In the genomic region with DNA sequence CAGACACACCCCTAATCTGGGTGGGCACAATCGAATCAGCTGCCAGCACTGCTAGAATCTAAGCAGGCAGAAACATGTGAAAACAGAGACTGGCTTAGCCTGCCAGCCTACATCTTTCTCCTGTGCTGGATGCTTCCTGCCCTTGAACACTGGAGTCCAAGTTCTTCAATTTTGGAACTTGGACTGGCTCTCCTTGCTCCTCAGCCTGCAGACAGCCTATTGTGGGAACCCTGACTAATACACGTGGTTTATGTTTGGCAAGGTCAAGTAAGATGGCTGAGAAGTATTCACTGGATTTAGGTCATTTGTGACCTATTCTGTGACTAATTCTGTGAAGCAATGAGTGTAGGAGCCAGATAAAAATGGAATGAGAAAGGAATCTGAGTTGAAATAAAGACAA, we compare ENCODE assay signal across 12 cellular contexts. TPM values are rescaled to one million over a fixed set of nuclear protein-coding genes. Genes with fewer than 3 reads are reported as not detected.
DNase-seq lines count a peak whose midpoint lies in the region; ATAC-seq and TF ChIP-seq lines count a peak whose summit lies in the region.
"Had no signal": no experiment of that assay in that cellular context is flagged by ENCODE, and none has a peak within 500 bp of the region (broad histone marks: within the 10 kb centered on the region; RNA-seq: fewer than 3 reads in every experiment).

No MANE protein-coding gene starts in this region.

- DNase-seq in HFFc6 (peak; percentile 92), astrocyte of the cerebellum (ENCODE audit: low read depth) (peak; percentile 85), heart right ventricle (no peak), NCI-H1092 treated with DMSO at 0.1 percent for 48 hours (lab: John Stamatoyannopoulos, UW) (no peak), SK-N-DZ (ENCODE audit: low spot score) (no peak), SW480 (ENCODE audit: low spot score) (no peak)
- DNase-seq: H7; NCI-H1105; NK-92 treated with Interleukin-12 subunit alpha and Interleukin-12 subunit beta, amount 100 ng/mL, for 24 hours had no signal

- H3K27me3 ChIP-seq in heart right ventricle (no peaks in the 10 kb centered on the region), subcutaneous abdominal adipose tissue (ENCODE audit: control insufficient read depth in 5 of 5, insufficient read depth in 4 of 5, low read length in 5 of 5) (no peaks in the 10 kb centered on the region)
- H3K27me3 ChIP-seq: neutrophil had no signal

- H3K36me3 Mint-ChIP-seq in HFFc6 (ENCODE audit: low read depth) = peaks cover 47% of the 10 kb centered on the region

- in situ Hi-C loops in astrocyte of the cerebellum (cut with HindIII; ENCODE audit: low sequenced_read_pairs) = no loop called here

- peaks cover 0 to 5% (median 0%) of the 10 kb centered on the region in 9 donors for H3K4me1 ChIP-seq in heart right ventricle
- H3K4me1 ChIP-seq in subcutaneous abdominal adipose tissue (ENCODE audit: control insufficient read depth in 5 of 5, insufficient read depth in 5 of 5, low read length in 5 of 5) = peaks cover 0 to 2% (median 0%) of the 10 kb centered on the region in 5 donors

- peak overlapping the region; percentile 93 for H3K27ac Mint-ChIP-seq in HFFc6

- no peaks in the 10 kb centered on the region for H3K27me3 Mint-ChIP-seq in HFFc6 (ENCODE audit: insufficient read depth)

- intact Hi-C loops in heart right ventricle (cut with DNase I) = no loop called here

- H3K36me3 ChIP-seq in heart right ventricle (peaks cover 0 to 40% (median 10%) of the 10 kb centered on the region in 9 donors), subcutaneous abdominal adipose tissue (ENCODE audit: control insufficient read depth in 5 of 5, insufficient read depth in 5 of 5, low read length in 5 of 5) (peaks cover 3 to 15% (median 14%) of the 10 kb centered on the region in 5 donors)
- H3K36me3 ChIP-seq: neutrophil had no signal

- no peak overlapping the region for H3K4me3 ChIP-seq in astrocyte of the cerebellum (ENCODE audit: low read depth, low read length)
- no peak overlapping the region for H3K4me3 ChIP-seq in heart right ventricle
- H3K4me3 ChIP-seq in subcutaneous abdominal adipose tissue (ENCODE audit: low read depth in 1 of 5, low read length in 5 of 5) = no peak overlapping the region

- TF ChIP-seq CTCF in HFFc6 (IDR thresholded peaks at IDR 0.05) = no peak
- no peak for TF ChIP-seq CTCF in astrocyte of the cerebellum (IDR thresholded peaks at IDR 0.05; ENCODE audit: low read depth, low read length, missing control alignments)
- no peak for TF ChIP-seq CTCF in heart right ventricle (IDR thresholded peaks at IDR 0.05)

- H3K9ac ChIP-seq in subcutaneous abdominal adipose tissue (ENCODE audit: low read length in 5 of 5) = no peak overlapping the region

- H3K4me3 Mint-ChIP-seq in HFFc6 = peak overlapping the region; percentile 75

- H3K27ac ChIP-seq in heart right ventricle = peak overlapping the region in 6 of 10 donors; percentile 11 to 68 (median 36)
- H3K27ac ChIP-seq in subcutaneous abdominal adipose tissue (ENCODE audit: low read depth, low read length) = peak overlapping the region; percentile 46
- H3K27ac ChIP-seq: neutrophil had no signal

- peaks cover 45% of the 10 kb centered on the region for H3K4me1 Mint-ChIP-seq in HFFc6 (ENCODE audit: low read depth)

- 38 to 55% methylated on average over 2 of the region's 2 CpGs for WGBS in heart right ventricle, 2 donors

- peak in 7 of 8 donors; percentile 56 to 96 (median 88) for ATAC-seq in heart right ventricle
- no peak for ATAC-seq in GM19467 (IDR thresholded peaks at IDR 0.05; ENCODE audit: unreplicated experiment)

- H3K9me3 ChIP-seq in heart right ventricle = peaks cover 0 to 4% (median 0%) of the 10 kb centered on the region in 11 donors
- peaks cover 0 to 4% (median 0%) of the 10 kb centered on the region in 5 donors for H3K9me3 ChIP-seq in subcutaneous abdominal adipose tissue (ENCODE audit: control insufficient read depth in 5 of 5, low read length in 5 of 5)
- H3K9me3 ChIP-seq: neutrophil had no signal

- peaks cover 9% of the 10 kb centered on the region for H3K9me3 Mint-ChIP-seq in HFFc6

RNA-seq across cellular contexts. Expression of a gene that starts 11.0 kb away (rescaled TPM):
- 1 to 10 TPM; 1.7 to 2.7 (median 2.1) TPM for total RNA-seq in HFFc6 (2021; fragmentation: NEBNext Ultra II Directional; extraction: Animal tissue kit (Norgen Biotek cat#: 25700))
- total RNA-seq in heart right ventricle = 1 to 10 TPM; 1.5 to 2.6 (median 2.2) TPM
- polyA plus RNA-seq in heart right ventricle = 1 to 10 TPM in 1 of 2 donors, under 1 TPM in 1; 0.86 to 1.0 TPM
- 0.79 and 3.0 TPM in 2 replicates for polyA plus RNA-seq in SK-N-DZ (2014; cell fraction: cytosol; rRNA removed)
- polyA plus RNA-seq in SK-N-DZ (2014; cell fraction: nucleus; rRNA removed) = 4.4 and 4.7 TPM in 2 replicates

RNA-seq across cellular contexts. Expression of a gene that starts 30.1 kb away (rescaled TPM):
- total RNA-seq in HFFc6 (2021; fragmentation: NEBNext Ultra II Directional; extraction: Animal tissue kit (Norgen Biotek cat#: 25700)) = 10 to 100 TPM; 20.6 to 25.7 (median 21.4) TPM
- total RNA-seq in heart right ventricle = 10 to 100 TPM in 5 of 10 donors, 1 to 10 TPM in 5; 7.5 to 16.6 (median 9.8) TPM
- 10 to 100 TPM; 11.5 to 15.5 TPM for polyA plus RNA-seq in heart right ventricle
- polyA plus RNA-seq in SK-N-DZ (2014; cell fraction: cytosol; rRNA removed) = 10.6 and 19.5 TPM in 2 replicates
- 92.9 and 96.1 TPM in 2 replicates for polyA plus RNA-seq in SK-N-DZ (2014; cell fraction: nucleus; rRNA removed)

RNA-seq across cellular contexts. Expression of a gene that starts 30.2 kb away (rescaled TPM):
- total RNA-seq in HFFc6 (2021; fragmentation: NEBNext Ultra II Directional; extraction: Animal tissue kit (Norgen Biotek cat#: 25700)) = 10 to 100 TPM; 54.8 to 71.5 (median 61.9) TPM
- total RNA-seq in heart right ventricle = 10 to 100 TPM; 19.6 to 27.7 (median 26.4) TPM
- polyA plus RNA-seq in heart right ventricle = 10 to 100 TPM; 20.3 to 31.9 TPM
- polyA plus RNA-seq in SK-N-DZ (2014; cell fraction: cytosol; rRNA removed) = 80.7 and 91.4 TPM in 2 replicates
- 76.9 and 96.0 TPM in 2 replicates for polyA plus RNA-seq in SK-N-DZ (2014; cell fraction: nucleus; rRNA removed)

Comparison
In these comparisons a context has a peak if more than half of its experiments do, and no peak if none do; other contexts are left out.
1. DNase-seq: peak in HFFc6 (single experiment) and astrocyte of the cerebellum (single experiment); none in heart right ventricle (0 of 2), NCI-H1092 treated with DMSO at 0.1 percent for 48 hours (single experiment), SK-N-DZ (single experiment) and SW480 (single experiment).